ENCODE assay signal across 1 cellular context in the genomic region with DNA sequence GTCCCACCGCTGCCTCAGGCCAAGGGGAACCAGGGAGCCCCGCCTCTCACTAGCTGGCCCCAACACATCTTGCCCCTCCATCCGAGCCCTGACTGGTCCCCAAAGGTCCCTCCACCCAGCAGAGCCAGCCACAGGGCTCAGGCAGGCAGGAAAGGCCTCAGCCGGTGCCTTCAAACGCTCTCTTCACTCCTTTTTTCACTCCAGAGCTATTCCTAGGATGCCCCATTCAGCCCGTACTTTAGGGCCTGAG.
TF ChIP-seq lines count a peak whose summit lies in the region.

No MANE protein-coding gene starts in this region.

TF ChIP-seq in HepG2, 621 proteins besides CTCF, POLR2A, EP300 and RAD21:
- TF ChIP-seq, protein P1, sequence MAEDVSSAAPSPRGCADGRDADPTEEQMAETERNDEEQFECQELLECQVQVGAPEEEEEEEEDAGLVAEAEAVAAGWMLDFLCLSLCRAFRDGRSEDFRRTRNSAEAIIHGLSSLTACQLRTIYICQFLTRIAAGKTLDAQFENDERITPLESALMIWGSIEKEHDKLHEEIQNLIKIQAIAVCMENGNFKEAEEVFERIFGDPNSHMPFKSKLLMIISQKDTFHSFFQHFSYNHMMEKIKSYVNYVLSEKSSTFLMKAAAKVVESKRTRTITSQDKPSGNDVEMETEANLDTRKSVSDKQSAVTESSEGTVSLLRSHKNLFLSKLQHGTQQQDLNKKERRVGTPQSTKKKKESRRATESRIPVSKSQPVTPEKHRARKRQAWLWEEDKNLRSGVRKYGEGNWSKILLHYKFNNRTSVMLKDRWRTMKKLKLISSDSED (CRISPR knock-in tag; IDR thresholded peaks at IDR 0.05) = no peak
- TF ChIP-seq SP140L (CRISPR knock-in tag; IDR thresholded peaks at IDR 0.05; ENCODE audit: borderline replicate concordance) (no peak), ZC3H4 (CRISPR knock-in tag; IDR thresholded peaks at IDR 0.05; ENCODE audit: borderline replicate concordance) (peak; percentile 79), JUNB (CRISPR knock-in tag; IDR thresholded peaks at IDR 0.05; ENCODE audit: borderline replicate concordance) (no peak), POLR2G (IDR thresholded peaks at IDR 0.05; ENCODE audit: low read depth, low read length) (peak; percentile 20; the same call in 1 of the 2 replicates), MTA1 (CRISPR knock-in tag; IDR thresholded peaks at IDR 0.05; ENCODE audit: borderline replicate concordance) (no peak), MEF2D (CRISPR knock-in tag; IDR thresholded peaks at IDR 0.05) (0 out of 2 replicates have a peak, but pooled peaks have one; percentile 6), TIGD3 (CRISPR knock-in tag; IDR thresholded peaks at IDR 0.05; ENCODE audit: borderline replicate concordance) (no peak), CCDC6 (CRISPR knock-in tag; IDR thresholded peaks at IDR 0.05) (0 out of 2 replicates have a peak, but pooled peaks have one; percentile 39), IRX3 (CRISPR knock-in tag; IDR thresholded peaks at IDR 0.05; ENCODE audit: borderline replicate concordance, low read depth) (no peak), RFX3 (CRISPR knock-in tag; IDR thresholded peaks at IDR 0.05) (no peak), RBFOX2 (IDR thresholded peaks at IDR 0.05; ENCODE audit: low read depth, low read length) (0 out of 2 replicates have a peak, but pooled peaks have one; percentile 47), HHEX (CRISPR knock-in tag; IDR thresholded peaks at IDR 0.05) (no peak), ZNF3 (CRISPR knock-in tag; IDR thresholded peaks at IDR 0.05) (no peak), TFDP2 (CRISPR knock-in tag; IDR thresholded peaks at IDR 0.05) (no peak), POGZ (CRISPR knock-in tag; IDR thresholded peaks at IDR 0.05) (no peak), ZNF460 (CRISPR knock-in tag; IDR thresholded peaks at IDR 0.05; ENCODE audit: borderline replicate concordance) (no peak)
- TF ChIP-seq, protein P2, sequence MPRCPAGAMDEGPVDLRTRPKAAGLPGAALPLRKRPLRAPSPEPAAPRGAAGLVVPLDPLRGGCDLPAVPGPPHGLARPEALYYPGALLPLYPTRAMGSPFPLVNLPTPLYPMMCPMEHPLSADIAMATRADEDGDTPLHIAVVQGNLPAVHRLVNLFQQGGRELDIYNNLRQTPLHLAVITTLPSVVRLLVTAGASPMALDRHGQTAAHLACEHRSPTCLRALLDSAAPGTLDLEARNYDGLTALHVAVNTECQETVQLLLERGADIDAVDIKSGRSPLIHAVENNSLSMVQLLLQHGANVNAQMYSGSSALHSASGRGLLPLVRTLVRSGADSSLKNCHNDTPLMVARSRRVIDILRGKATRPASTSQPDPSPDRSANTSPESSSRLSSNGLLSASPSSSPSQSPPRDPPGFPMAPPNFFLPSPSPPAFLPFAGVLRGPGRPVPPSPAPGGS (CRISPR knock-in tag; IDR thresholded peaks at IDR 0.05) = 0 out of 2 replicates have a peak, but pooled peaks have one; percentile 11
- TF ChIP-seq, protein P3, sequence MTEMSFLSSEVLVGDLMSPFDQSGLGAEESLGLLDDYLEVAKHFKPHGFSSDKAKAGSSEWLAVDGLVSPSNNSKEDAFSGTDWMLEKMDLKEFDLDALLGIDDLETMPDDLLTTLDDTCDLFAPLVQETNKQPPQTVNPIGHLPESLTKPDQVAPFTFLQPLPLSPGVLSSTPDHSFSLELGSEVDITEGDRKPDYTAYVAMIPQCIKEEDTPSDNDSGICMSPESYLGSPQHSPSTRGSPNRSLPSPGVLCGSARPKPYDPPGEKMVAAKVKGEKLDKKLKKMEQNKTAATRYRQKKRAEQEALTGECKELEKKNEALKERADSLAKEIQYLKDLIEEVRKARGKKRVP (CRISPR knock-in tag; IDR thresholded peaks at IDR 0.05) = 0 out of 4 replicates have a peak, but pooled peaks of 1 of the 2 experiments have one; percentile 29
- TF ChIP-seq, protein P4, sequence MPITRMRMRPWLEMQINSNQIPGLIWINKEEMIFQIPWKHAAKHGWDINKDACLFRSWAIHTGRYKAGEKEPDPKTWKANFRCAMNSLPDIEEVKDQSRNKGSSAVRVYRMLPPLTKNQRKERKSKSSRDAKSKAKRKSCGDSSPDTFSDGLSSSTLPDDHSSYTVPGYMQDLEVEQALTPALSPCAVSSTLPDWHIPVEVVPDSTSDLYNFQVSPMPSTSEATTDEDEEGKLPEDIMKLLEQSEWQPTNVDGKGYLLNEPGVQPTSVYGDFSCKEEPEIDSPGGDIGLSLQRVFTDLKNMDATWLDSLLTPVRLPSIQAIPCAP (CRISPR knock-in tag; IDR thresholded peaks at IDR 0.05; ENCODE audit: low read depth) = no peak
- TF ChIP-seq, protein P5, sequence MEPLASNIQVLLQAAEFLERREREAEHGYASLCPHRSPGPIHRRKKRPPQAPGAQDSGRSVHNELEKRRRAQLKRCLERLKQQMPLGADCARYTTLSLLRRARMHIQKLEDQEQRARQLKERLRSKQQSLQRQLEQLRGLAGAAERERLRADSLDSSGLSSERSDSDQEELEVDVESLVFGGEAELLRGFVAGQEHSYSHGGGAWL (CRISPR knock-in tag; IDR thresholded peaks at IDR 0.05) = 0 out of 2 replicates have a peak, but pooled peaks have one; percentile 5
TF ChIP-seq in HepG2: peak in this region for 8.
